Comparison of ENCODE assay signal across 1 cellular context in genomic region chr12:7190268-7191055, GRCh38.
TF ChIP-seq lines count a peak whose summit lies in the region.

No MANE protein-coding gene starts in this region.

TF ChIP-seq in HepG2, 621 proteins besides CTCF, POLR2A, EP300 and RAD21 (continued from another document):
- TF ChIP-seq ZBTB14 (CRISPR knock-in tag; IDR thresholded peaks at IDR 0.05) (no peak), HDAC6 (IDR thresholded peaks at IDR 0.05; ENCODE audit: low read depth, low read length) (no peak), ETS1 (CRISPR knock-in tag; IDR thresholded peaks at IDR 0.05) (no peak), PCBP1 (IDR thresholded peaks at IDR 0.05; ENCODE audit: borderline replicate concordance, low read depth, low read length) (0 out of 2 replicates have a peak, but pooled peaks have one; percentile 10), HDAC1 (CRISPR knock-in tag; IDR thresholded peaks at IDR 0.05) (no peak; the same call in 1 of the 2 replicates), AGO2 (optimal IDR thresholded peaks at IDR 0.05; ENCODE audit: low read depth, low read length) (peak; percentile 21), EED (CRISPR knock-in tag; IDR thresholded peaks at IDR 0.05) (peak; percentile 47; the same call in 1 of the 2 replicates), ZNF235 (CRISPR knock-in tag; IDR thresholded peaks at IDR 0.05; ENCODE audit: borderline replicate concordance) (no peak), RFX3 (CRISPR knock-in tag; IDR thresholded peaks at IDR 0.05) (peak; percentile 28; the same call in 1 of the 2 replicates), TBX2 (CRISPR knock-in tag; IDR thresholded peaks at IDR 0.05; ENCODE audit: borderline replicate concordance) (0 out of 2 replicates have a peak, but pooled peaks have one; percentile 30), POLR2G (IDR thresholded peaks at IDR 0.05; ENCODE audit: low read depth, low read length) (no peak), ZNF883 (CRISPR knock-in tag; IDR thresholded peaks at IDR 0.05; ENCODE audit: not compliant biosample characterization) (peak; percentile 72)
